9 cellular contexts compared by ENCODE assay signal in the genomic region with DNA sequence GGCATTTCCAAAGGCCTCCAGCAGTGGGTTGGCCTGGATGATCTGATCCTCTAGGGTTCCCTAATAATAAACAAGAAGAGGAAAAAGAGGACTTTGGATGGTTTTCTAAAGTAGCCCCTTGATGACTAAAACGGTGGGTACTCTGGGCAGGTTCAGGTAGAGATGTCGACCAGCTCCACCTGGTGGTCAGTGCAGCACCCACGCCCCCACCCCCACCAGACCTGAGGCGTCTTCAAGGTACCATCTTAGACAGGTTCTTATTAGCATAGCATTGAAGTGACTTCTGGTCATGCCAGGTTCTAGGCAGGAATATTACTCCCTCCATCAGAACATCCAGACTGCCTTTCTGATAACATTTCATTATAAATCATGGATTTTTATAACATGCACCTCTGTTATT. TPM values are rescaled to one million over a fixed set of nuclear protein-coding genes. Genes with fewer than 3 reads are reported as not detected.
DNase-seq lines count a peak whose midpoint lies in the region; ATAC-seq and TF ChIP-seq lines count a peak whose summit lies in the region.
"Had no signal": no experiment of that assay in that cellular context is flagged by ENCODE, and none has a peak within 500 bp of the region (broad histone marks: within the 10 kb centered on the region; RNA-seq: fewer than 3 reads in every experiment).

No MANE protein-coding gene starts in this region.

- H3K4me1 ChIP-seq in HEK293 (ENCODE audit: control insufficient read depth, insufficient read depth, low read length), result no peaks in the 10 kb centered on the region

- no peak overlapping the region for H3K4me3 ChIP-seq in HEK293 (ENCODE audit: low read depth, low read length)

- DNase-seq in D341Med (ENCODE audit: low spot score) (peak; percentile 10), nephron progenitor cell (peak; percentile 19), middle frontal gyrus (ENCODE audit: extremely low spot score, low spot score) (no peak), NCI-H187 (lab: John Stamatoyannopoulos, UW) (no peak)
- DNase-seq in activated naive CD8-positive, alpha-beta T cell treated with anti-CD3 and anti-CD28 coated beads, Interleukin-2, amount 10 ng/mL, durations not matched to agents 7 days and 5 days, result peak; percentile 29
- no peak for DNase-seq in activated CD4-positive, CD25-positive, alpha-beta regulatory T cell (lab: John Stamatoyannopoulos, UW)

- H3K9me3 Mint-ChIP-seq in activated naive CD8-positive, alpha-beta T cell treated with anti-CD3 and anti-CD28 coated beads, Interleukin-2, amount 10 ng/mL, durations not matched to agents 7 days and 5 days, result no peaks in the 10 kb centered on the region
- H3K9me3 Mint-ChIP-seq in nephron progenitor cell, result no peaks in the 10 kb centered on the region

- no peak overlapping the region for H3K27ac Mint-ChIP-seq in activated naive CD8-positive, alpha-beta T cell treated with anti-CD3 and anti-CD28 coated beads, Interleukin-2, amount 10 ng/mL, durations not matched to agents 7 days and 5 days
- no peak overlapping the region for H3K27ac Mint-ChIP-seq in nephron progenitor cell

- H3K27me3 Mint-ChIP-seq in activated naive CD8-positive, alpha-beta T cell treated with anti-CD3 and anti-CD28 coated beads, Interleukin-2, amount 10 ng/mL, durations not matched to agents 7 days and 5 days, result no peaks in the 10 kb centered on the region
- peaks cover 14% of the 10 kb centered on the region for H3K27me3 Mint-ChIP-seq in nephron progenitor cell (ENCODE audit: low read depth, poor library complexity)

- CTCF ChIA-PET in HEK293 (lab: Yijun Ruan, JAX), result interaction anchor here (0.6 to 1.3 kb wide), 5 partner anchors 10 to 73 kb away, joined by 3 to 6 read pairs (median 4); no protein-coding TSS in a partner anchor

- POLR2A ChIA-PET in HEK293 (lab: Yijun Ruan, JAX), result no interaction called here
- POLR2A ChIA-PET in activated naive CD8-positive, alpha-beta T cell treated with anti-CD3 and anti-CD28 coated beads, Interleukin-2, amount 10 ng/mL, durations not matched to agents 7 days and 5 days (lab: Charles Lee), result no interaction called here

- H3K4me3 Mint-ChIP-seq in activated naive CD8-positive, alpha-beta T cell treated with anti-CD3 and anti-CD28 coated beads, Interleukin-2, amount 10 ng/mL, durations not matched to agents 7 days and 5 days, result no peak overlapping the region
- no peak overlapping the region for H3K4me3 Mint-ChIP-seq in nephron progenitor cell

- no peak for ATAC-seq in activated naive CD8-positive, alpha-beta T cell treated with anti-CD3 and anti-CD28 coated beads, Interleukin-2, amount 10 ng/mL, durations not matched to agents 7 days and 5 days (ENCODE audit: low read depth)
- no peak for ATAC-seq in GM21825 (IDR thresholded peaks at IDR 0.05; ENCODE audit: unreplicated experiment)

- no peaks in the 10 kb centered on the region for H3K9me3 ChIP-seq in HEK293 (ENCODE audit: control insufficient read depth, insufficient read depth, low read depth, low read length)

- TF ChIP-seq CTCF in HEK293 (tag by site-specific recombination; IDR thresholded peaks at IDR 0.05) (peak; percentile 19; the same call in 1 of the 2 replicates), nephron progenitor cell (IDR thresholded peaks at IDR 0.05) (peak; percentile 25)

- H3K27ac ChIP-seq in HEK293 (ENCODE audit: extremely low read depth, low read depth, low read length), result no peak overlapping the region

- H3K36me3 ChIP-seq in HEK293 (ENCODE audit: control insufficient read depth in 2 of 2, insufficient read depth in 1 of 2, low read length in 2 of 2), result no peaks in the 10 kb centered on the region

- H3K4me1 Mint-ChIP-seq in activated naive CD8-positive, alpha-beta T cell treated with anti-CD3 and anti-CD28 coated beads, Interleukin-2, amount 10 ng/mL, durations not matched to agents 7 days and 5 days, result no peaks in the 10 kb centered on the region
- H3K4me1 Mint-ChIP-seq in nephron progenitor cell, result no peaks in the 10 kb centered on the region

- H3K36me3 Mint-ChIP-seq in activated naive CD8-positive, alpha-beta T cell treated with anti-CD3 and anti-CD28 coated beads, Interleukin-2, amount 10 ng/mL, durations not matched to agents 7 days and 5 days, result no peaks in the 10 kb centered on the region
- no peaks in the 10 kb centered on the region for H3K36me3 Mint-ChIP-seq in nephron progenitor cell (ENCODE audit: low read depth)

TF ChIP-seq in HEK293, 187 proteins besides CTCF, POLR2A, EP300 and RAD21:
- TF ChIP-seq ZNF335 (tag by site-specific recombination; conservative IDR thresholded peaks at IDR 0.05) (no peak), YY2 (tag by site-specific recombination; IDR thresholded peaks at IDR 0.05) (no peak), HOXD13 (CRISPR knock-in tag; IDR thresholded peaks at IDR 0.05; ENCODE audit: borderline replicate concordance) (no peak), ZNF610 (tag by site-specific recombination; IDR thresholded peaks at IDR 0.05; ENCODE audit: borderline replicate concordance) (no peak), ZNF157 (tag by site-specific recombination; IDR thresholded peaks at IDR 0.05) (no peak), REST (tag by site-specific recombination; IDR thresholded peaks at IDR 0.05) (no peak), ZFP3 (tag by site-specific recombination; IDR thresholded peaks at IDR 0.05; ENCODE audit: low read depth) (no peak)
- TF ChIP-seq, protein P1, sequence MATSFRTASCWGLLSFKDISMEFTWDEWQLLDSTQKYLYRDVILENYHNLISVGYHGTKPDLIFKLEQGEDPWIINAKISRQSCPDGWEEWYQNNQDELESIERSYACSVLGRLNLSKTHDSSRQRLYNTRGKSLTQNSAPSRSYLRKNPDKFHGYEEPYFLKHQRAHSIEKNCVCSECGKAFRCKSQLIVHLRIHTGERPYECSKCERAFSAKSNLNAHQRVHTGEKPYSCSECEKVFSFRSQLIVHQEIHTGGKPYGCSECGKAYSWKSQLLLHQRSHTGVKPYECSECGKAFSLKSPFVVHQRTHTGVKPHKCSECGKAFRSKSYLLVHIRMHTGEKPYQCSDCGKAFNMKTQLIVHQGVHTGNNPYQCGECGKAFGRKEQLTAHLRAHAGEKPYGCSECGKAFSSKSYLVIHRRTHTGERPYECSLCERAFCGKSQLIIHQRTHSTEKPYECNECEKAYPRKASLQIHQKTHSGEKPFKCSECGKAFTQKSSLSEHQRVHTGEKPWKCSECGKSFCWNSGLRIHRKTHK (tag by site-specific recombination; IDR thresholded peaks at IDR 0.05), result no peak
TF ChIP-seq in HEK293: peak in this region for 0.

RNA-seq across cellular contexts. Expression of gene MYH13, which starts 15.0 kb away (rescaled TPM):
- not detected for total RNA-seq in activated naive CD8-positive, alpha-beta T cell treated with anti-CD3 and anti-CD28 coated beads, Interleukin-2, amount 10 ng/mL, durations not matched to agents 7 days and 5 days
- total RNA-seq: lung microvascular endothelial cell had no signal

Comparison
In these comparisons a context has a peak if more than half of its experiments do, and no peak if none do; other contexts are left out.
1. DNase-seq: peak in D341Med (single experiment), activated naive CD8-positive, alpha-beta T cell treated with anti-CD3 and anti-CD28 coated beads, Interleukin-2, amount 10 ng/mL, durations not matched to agents 7 days and 5 days (single experiment) and nephron progenitor cell (single experiment); none in middle frontal gyrus (single experiment), NCI-H187 (0 of 2) and activated CD4-positive, CD25-positive, alpha-beta regulatory T cell (0 of 4).